In the genomic region with DNA sequence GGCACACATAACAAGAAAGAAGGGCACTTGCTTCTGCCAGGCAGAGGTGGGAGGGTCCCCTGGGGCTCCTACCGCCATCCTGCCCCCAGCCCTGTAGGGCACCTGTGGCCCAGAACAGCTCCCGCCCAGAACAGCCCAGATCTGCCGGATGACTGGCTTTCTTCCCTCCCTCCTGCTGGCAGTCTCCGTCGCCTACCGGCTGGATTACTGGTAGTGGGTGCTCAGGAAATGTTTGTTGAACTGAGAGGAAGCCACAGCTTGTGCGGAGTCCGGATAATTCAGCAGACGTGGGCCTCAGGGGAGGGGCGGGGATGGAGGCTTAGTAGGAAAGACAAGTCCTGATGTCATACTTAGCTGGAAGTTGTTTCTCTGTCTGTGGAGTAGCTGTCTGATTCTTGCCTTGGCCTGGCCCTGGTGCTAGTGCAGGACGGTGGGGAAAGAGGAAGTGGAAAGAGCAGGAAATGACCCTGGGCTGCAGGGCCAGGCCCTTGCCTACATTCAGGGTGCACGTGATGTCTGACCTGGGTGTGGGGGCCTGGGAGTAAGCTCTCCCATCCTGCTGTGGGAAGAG, we compare ENCODE assay signal across 1 cellular context.
TF ChIP-seq lines count a peak whose summit lies in the region.

No MANE protein-coding gene starts in this region.

TF ChIP-seq in GM23338, 12 proteins besides CTCF, POLR2A, EP300 and RAD21 (continued from another document):
- TF ChIP-seq, protein P1, sequence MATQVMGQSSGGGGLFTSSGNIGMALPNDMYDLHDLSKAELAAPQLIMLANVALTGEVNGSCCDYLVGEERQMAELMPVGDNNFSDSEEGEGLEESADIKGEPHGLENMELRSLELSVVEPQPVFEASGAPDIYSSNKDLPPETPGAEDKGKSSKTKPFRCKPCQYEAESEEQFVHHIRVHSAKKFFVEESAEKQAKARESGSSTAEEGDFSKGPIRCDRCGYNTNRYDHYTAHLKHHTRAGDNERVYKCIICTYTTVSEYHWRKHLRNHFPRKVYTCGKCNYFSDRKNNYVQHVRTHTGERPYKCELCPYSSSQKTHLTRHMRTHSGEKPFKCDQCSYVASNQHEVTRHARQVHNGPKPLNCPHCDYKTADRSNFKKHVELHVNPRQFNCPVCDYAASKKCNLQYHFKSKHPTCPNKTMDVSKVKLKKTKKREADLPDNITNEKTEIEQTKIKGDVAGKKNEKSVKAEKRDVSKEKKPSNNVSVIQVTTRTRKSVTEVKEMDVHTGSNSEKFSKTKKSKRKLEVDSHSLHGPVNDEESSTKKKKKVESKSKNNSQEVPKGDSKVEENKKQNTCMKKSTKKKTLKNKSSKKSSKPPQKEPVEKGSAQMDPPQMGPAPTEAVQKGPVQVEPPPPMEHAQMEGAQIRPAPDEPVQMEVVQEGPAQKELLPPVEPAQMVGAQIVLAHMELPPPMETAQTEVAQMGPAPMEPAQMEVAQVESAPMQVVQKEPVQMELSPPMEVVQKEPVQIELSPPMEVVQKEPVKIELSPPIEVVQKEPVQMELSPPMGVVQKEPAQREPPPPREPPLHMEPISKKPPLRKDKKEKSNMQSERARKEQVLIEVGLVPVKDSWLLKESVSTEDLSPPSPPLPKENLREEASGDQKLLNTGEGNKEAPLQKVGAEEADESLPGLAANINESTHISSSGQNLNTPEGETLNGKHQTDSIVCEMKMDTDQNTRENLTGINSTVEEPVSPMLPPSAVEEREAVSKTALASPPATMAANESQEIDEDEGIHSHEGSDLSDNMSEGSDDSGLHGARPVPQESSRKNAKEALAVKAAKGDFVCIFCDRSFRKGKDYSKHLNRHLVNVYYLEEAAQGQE (IDR thresholded peaks at IDR 0.05; ENCODE audit: unreplicated experiment) = no peak
- TF ChIP-seq EZH2 (IDR thresholded peaks at IDR 0.05; ENCODE audit: low read depth, unreplicated experiment) (no peak), EZH2phosphoT487 (IDR thresholded peaks at IDR 0.05; ENCODE audit: unreplicated experiment) (no peak), STAT1 (IDR thresholded peaks at IDR 0.05; ENCODE audit: unreplicated experiment) (no peak), NANOG (IDR thresholded peaks at IDR 0.05; ENCODE audit: borderline replicate concordance) (no peak)
- TF ChIP-seq, protein P2, sequence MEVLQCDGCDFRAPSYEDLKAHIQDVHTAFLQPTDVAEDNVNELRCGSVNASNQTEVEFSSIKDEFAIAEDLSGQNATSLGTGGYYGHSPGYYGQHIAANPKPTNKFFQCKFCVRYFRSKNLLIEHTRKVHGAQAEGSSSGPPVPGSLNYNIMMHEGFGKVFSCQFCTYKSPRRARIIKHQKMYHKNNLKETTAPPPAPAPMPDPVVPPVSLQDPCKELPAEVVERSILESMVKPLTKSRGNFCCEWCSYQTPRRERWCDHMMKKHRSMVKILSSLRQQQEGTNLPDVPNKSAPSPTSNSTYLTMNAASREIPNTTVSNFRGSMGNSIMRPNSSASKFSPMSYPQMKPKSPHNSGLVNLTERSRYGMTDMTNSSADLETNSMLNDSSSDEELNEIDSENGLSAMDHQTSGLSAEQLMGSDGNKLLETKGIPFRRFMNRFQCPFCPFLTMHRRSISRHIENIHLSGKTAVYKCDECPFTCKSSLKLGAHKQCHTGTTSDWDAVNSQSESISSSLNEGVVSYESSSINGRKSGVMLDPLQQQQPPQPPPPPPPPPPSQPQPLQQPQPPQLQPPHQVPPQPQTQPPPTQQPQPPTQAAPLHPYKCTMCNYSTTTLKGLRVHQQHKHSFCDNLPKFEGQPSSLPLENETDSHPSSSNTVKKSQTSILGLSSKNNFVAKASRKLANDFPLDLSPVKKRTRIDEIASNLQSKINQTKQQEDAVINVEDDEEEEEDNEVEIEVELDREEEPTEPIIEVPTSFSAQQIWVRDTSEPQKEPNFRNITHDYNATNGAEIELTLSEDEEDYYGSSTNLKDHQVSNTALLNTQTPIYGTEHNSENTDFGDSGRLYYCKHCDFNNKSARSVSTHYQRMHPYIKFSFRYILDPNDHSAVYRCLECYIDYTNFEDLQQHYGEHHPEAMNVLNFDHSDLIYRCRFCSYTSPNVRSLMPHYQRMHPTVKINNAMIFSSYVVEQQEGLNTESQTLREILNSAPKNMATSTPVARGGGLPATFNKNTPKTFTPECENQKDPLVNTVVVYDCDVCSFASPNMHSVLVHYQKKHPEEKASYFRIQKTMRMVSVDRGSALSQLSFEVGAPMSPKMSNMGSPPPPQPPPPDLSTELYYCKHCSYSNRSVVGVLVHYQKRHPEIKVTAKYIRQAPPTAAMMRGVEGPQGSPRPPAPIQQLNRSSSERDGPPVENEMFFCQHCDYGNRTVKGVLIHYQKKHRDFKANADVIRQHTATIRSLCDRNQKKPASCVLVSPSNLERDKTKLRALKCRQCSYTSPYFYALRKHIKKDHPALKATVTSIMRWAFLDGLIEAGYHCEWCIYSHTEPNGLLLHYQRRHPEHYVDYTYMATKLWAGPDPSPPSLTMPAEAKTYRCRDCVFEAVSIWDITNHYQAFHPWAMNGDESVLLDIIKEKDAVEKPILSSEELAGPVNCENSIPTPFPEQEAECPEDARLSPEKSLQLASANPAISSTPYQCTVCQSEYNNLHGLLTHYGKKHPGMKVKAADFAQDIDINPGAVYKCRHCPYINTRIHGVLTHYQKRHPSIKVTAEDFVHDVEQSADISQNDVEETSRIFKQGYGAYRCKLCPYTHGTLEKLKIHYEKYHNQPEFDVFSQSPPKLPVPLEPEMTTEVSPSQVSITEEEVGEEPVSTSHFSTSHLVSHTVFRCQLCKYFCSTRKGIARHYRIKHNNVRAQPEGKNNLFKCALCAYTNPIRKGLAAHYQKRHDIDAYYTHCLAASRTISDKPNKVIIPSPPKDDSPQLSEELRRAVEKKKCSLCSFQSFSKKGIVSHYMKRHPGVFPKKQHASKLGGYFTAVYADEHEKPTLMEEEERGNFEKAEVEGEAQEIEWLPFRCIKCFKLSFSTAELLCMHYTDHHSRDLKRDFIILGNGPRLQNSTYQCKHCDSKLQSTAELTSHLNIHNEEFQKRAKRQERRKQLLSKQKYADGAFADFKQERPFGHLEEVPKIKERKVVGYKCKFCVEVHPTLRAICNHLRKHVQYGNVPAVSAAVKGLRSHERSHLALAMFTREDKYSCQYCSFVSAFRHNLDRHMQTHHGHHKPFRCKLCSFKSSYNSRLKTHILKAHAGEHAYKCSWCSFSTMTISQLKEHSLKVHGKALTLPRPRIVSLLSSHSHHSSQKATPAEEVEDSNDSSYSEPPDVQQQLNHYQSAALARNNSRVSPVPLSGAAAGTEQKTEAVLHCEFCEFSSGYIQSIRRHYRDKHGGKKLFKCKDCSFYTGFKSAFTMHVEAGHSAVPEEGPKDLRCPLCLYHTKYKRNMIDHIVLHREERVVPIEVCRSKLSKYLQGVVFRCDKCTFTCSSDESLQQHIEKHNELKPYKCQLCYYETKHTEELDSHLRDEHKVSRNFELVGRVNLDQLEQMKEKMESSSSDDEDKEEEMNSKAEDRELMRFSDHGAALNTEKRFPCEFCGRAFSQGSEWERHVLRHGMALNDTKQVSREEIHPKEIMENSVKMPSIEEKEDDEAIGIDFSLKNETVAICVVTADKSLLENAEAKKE (CRISPR knock-in tag; IDR thresholded peaks at IDR 0.05) = no peak
